Comparison of ENCODE assay signal across 8 cellular contexts in the genomic region with DNA sequence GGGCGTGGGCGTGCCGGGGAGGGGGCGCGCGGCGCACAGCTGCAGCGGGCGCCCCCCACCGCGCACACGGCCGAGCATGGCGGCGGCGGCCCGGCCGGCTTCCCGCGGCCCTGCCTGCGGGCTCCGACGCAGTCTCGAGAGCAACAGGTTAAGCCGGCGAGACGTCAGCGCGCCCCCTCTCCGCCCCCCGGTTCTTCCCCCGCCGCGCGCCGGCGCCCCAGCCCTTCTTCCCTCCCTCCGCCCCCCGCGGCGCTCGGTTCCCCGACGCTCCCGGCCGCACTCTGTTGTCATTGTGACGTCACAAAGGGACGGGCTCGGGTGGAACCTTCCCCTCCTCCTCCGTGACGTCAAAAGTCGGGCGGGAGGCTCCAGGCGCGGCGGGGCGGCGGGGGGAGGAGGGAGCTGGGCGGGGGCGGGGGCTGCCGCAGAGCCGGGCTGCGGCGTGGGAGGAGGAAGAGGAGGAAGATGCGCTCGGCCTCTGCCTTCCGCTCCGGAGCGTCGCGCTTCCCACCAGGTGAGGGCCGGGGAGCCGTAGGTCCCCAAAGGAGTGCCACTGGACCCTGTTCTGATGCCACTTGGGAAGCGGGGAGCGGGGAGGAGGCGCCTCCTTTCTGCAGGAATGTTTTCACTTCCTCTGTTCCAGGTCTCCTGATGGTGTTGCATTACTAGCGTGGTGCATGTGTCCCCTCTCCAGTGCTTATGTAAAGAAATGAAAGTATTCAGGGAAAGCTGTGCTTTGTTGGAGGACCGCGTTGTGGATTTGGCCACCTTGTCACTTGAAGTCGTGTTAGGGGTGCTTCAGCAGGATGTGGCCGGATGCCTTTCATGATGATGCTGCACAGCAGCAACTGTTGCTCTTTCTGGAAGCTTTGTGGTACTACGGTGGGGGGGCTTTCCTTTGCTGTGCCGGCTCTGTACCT. TPM values are rescaled to one million over a fixed set of nuclear protein-coding genes. Genes with fewer than 3 reads are reported as not detected.
DNase-seq lines count a peak whose midpoint lies in the region; TF ChIP-seq lines count a peak whose summit lies in the region.

No MANE protein-coding gene starts in this region.

- peaks cover 17% of the 10 kb centered on the region for H4K20me1 ChIP-seq in osteoblast (ENCODE audit: insufficient read depth, low read length)

- peak overlapping the region; percentile 98 for H3K27ac Mint-ChIP-seq in activated naive CD8-positive, alpha-beta T cell
- H3K27ac Mint-ChIP-seq in glutamatergic neuron (ENCODE audit: unreplicated experiment), result peak overlapping the region; percentile 89

- H3K27me3 Mint-ChIP-seq in activated naive CD8-positive, alpha-beta T cell, result no peaks in the 10 kb centered on the region
- peaks cover 21% of the 10 kb centered on the region for H3K27me3 Mint-ChIP-seq in glutamatergic neuron (ENCODE audit: unreplicated experiment)

- H3K4me1 Mint-ChIP-seq in activated naive CD8-positive, alpha-beta T cell (ENCODE audit: low read depth), result peaks cover 53% of the 10 kb centered on the region
- peaks cover 32% of the 10 kb centered on the region for H3K4me1 Mint-ChIP-seq in glutamatergic neuron (ENCODE audit: low read depth, unreplicated experiment)

- peak; percentile 9 for TF ChIP-seq CTCF in HFF-Myc (IDR thresholded peaks at IDR 0.05; ENCODE audit: low read depth, low read length, missing control alignments)
- no peak for TF ChIP-seq CTCF in glutamatergic neuron (IDR thresholded peaks at IDR 0.05; ENCODE audit: partially characterized antibody, unreplicated experiment)
- no peak for TF ChIP-seq CTCF in osteoblast (IDR thresholded peaks at IDR 0.05; ENCODE audit: extremely low read depth, low read depth, low read length)

- H3K9me3 Mint-ChIP-seq in activated naive CD8-positive, alpha-beta T cell (ENCODE audit: low read depth), result no peaks in the 10 kb centered on the region
- H3K9me3 Mint-ChIP-seq in glutamatergic neuron (ENCODE audit: unreplicated experiment), result peaks cover 23% of the 10 kb centered on the region

- H3K4me3 Mint-ChIP-seq in activated naive CD8-positive, alpha-beta T cell, result peak overlapping the region; percentile 99
- H3K4me3 Mint-ChIP-seq in glutamatergic neuron (ENCODE audit: unreplicated experiment), result peak overlapping the region; percentile 95

- no peaks in the 10 kb centered on the region for H3K9me3 ChIP-seq in osteoblast (ENCODE audit: low read depth, low read length)

- peak overlapping the region; percentile 72 for H3K27ac ChIP-seq in osteoblast (ENCODE audit: low read depth, low read length)
- H3K27ac ChIP-seq in temporal lobe (ENCODE audit: low read depth, low read length), result peak overlapping the region; percentile 88

- no peaks in the 10 kb centered on the region for H3K27me3 ChIP-seq in osteoblast (ENCODE audit: insufficient read depth, low read length)

- H3K4me3 ChIP-seq in HFF-Myc (replicated peaks; ENCODE audit: low read depth, low read length), result peak overlapping the region; percentile 49
- peak overlapping the region; percentile 85 for H3K4me3 ChIP-seq in osteoblast (ENCODE audit: insufficient read depth, low read length)

- H3K4me2 ChIP-seq in osteoblast (ENCODE audit: insufficient read depth, low read length), result peak overlapping the region; percentile 93

- peak overlapping the region; percentile 80 for H2AFZ ChIP-seq in osteoblast (ENCODE audit: low read length)

- H3K79me2 ChIP-seq in osteoblast (ENCODE audit: insufficient read depth, low read length), result peaks cover 66% of the 10 kb centered on the region

- no peaks in the 10 kb centered on the region for H3K36me3 ChIP-seq in osteoblast (ENCODE audit: insufficient read depth, low read length)

- H3K4me1 ChIP-seq in osteoblast (ENCODE audit: insufficient read depth, low read length), result peaks cover 13% of the 10 kb centered on the region

- DNase-seq in ELF-1 (ENCODE audit: low read depth, low spot score), result peak; percentile 84
- no peak for DNase-seq in HFF-Myc (ENCODE audit: extremely low read depth, low read depth)
- DNase-seq in NCI-H1092 treated with DMSO at 0.1 percent for 48 hours (lab: John Stamatoyannopoulos, UW), result peak; percentile 41
- peak; percentile 82 for DNase-seq in SKM-1 (lab: John Stamatoyannopoulos, UW; ENCODE audit: unreplicated experiment)
- peak; percentile 94 for DNase-seq in glutamatergic neuron
- peak; percentile 100 for DNase-seq in osteoblast (ENCODE audit: insufficient read length, low spot score, missing footprints)

- H3K36me3 Mint-ChIP-seq in activated naive CD8-positive, alpha-beta T cell, result peaks cover 4% of the 10 kb centered on the region
- no peaks in the 10 kb centered on the region for H3K36me3 Mint-ChIP-seq in glutamatergic neuron (ENCODE audit: unreplicated experiment)

RNA-seq across cellular contexts. Expression of a gene that starts 2.8 kb away (rescaled TPM):
- 83.8 TPM for total RNA-seq in glutamatergic neuron (ENCODE audit: unreplicated experiment)
- 8.5 and 10.5 TPM in 2 replicates for total RNA-seq in osteoblast
- total RNA-seq in temporal lobe, result 14.3 TPM
